Comparison of ENCODE assay signal across 1 cellular context in the genomic region with DNA sequence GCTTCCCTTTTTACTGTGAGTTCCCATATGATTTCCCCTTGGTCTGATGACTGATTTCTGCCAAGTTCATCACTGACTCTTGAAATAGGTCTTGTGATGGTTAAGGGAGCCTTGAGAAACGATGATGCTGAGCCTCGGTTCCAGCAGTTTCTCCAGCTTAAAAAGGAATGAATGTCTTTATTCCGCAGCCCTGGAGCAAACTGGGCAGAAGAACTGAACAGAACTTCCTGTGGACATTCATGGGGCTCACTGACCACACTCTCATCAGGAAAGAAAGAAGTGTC.
TF ChIP-seq lines count a peak whose summit lies in the region.

No MANE protein-coding gene starts in this region.

TF ChIP-seq in IMR-90, 13 proteins besides CTCF, POLR2A, EP300 and RAD21 (continued from another document):
- TF ChIP-seq, protein P1, sequence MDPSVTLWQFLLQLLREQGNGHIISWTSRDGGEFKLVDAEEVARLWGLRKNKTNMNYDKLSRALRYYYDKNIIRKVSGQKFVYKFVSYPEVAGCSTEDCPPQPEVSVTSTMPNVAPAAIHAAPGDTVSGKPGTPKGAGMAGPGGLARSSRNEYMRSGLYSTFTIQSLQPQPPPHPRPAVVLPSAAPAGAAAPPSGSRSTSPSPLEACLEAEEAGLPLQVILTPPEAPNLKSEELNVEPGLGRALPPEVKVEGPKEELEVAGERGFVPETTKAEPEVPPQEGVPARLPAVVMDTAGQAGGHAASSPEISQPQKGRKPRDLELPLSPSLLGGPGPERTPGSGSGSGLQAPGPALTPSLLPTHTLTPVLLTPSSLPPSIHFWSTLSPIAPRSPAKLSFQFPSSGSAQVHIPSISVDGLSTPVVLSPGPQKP (IDR thresholded peaks at IDR 0.05; ENCODE audit: borderline replicate concordance, low read depth, low read length): no peak
- TF ChIP-seq RCOR1 (IDR thresholded peaks at IDR 0.05; ENCODE audit: insufficient replicate concordance, low read length) (no peak), CEBPB (IDR thresholded peaks at IDR 0.05; ENCODE audit: low read depth, low read length) (no peak), RFX5 (IDR thresholded peaks at IDR 0.05; ENCODE audit: low read depth, low read length) (no peak), MAFK (IDR thresholded peaks at IDR 0.05; ENCODE audit: low read depth, low read length) (no peak)
- TF ChIP-seq, protein P2, sequence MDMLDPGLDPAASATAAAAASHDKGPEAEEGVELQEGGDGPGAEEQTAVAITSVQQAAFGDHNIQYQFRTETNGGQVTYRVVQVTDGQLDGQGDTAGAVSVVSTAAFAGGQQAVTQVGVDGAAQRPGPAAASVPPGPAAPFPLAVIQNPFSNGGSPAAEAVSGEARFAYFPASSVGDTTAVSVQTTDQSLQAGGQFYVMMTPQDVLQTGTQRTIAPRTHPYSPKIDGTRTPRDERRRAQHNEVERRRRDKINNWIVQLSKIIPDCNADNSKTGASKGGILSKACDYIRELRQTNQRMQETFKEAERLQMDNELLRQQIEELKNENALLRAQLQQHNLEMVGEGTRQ (IDR thresholded peaks at IDR 0.05; ENCODE audit: low read depth, low read length): no peak
